ENCODE assay signal across 2 cellular contexts in genomic region chr1:190880352-190880751, GRCh38.
TF ChIP-seq lines count a peak whose summit lies in the region.

No MANE protein-coding gene starts in this region.

TF ChIP-seq in HepG2, 621 proteins besides CTCF, POLR2A, EP300 and RAD21 (continued from another document):
- no peak for TF ChIP-seq RERE (CRISPR knock-in tag; IDR thresholded peaks at IDR 0.05; ENCODE audit: low read depth)
- TF ChIP-seq MIXL1 (CRISPR knock-in tag; IDR thresholded peaks at IDR 0.05) = no peak
- TF ChIP-seq MAFK (conservative IDR thresholded peaks at IDR 0.05 in 1 of 2, IDR thresholded peaks at IDR 0.05 in 1 of 2; ENCODE audit: low read length in 2 of 2) = peak; percentile 50 to 78; a peak in 3 of 4 replicates
- TF ChIP-seq NR1H2 (CRISPR knock-in tag; IDR thresholded peaks at IDR 0.05; ENCODE audit: borderline replicate concordance, low read depth) = no peak
TF ChIP-seq in HepG2: peak in this region for 2.

TF ChIP-seq in IMR-90, 13 proteins besides CTCF, POLR2A, EP300 and RAD21 (continued from another document):
- no peak for TF ChIP-seq NFE2L2 (IDR thresholded peaks at IDR 0.05; ENCODE audit: low read depth, low read length)
- no peak for TF ChIP-seq SMC3 (IDR thresholded peaks at IDR 0.05; ENCODE audit: low read depth, low read length)
- TF ChIP-seq MAFK (IDR thresholded peaks at IDR 0.05; ENCODE audit: low read depth, low read length) = peak; percentile 86
TF ChIP-seq in IMR-90: peak in this region for 1.
